8 cellular contexts compared by ENCODE assay signal in genomic region chr17:63445571-63446217, GRCh38. TPM values are rescaled to one million over a fixed set of nuclear protein-coding genes. Genes with fewer than 3 reads are reported as not detected.
DNase-seq lines count a peak whose midpoint lies in the region; ATAC-seq, FAIRE-seq and TF ChIP-seq lines count a peak whose summit lies in the region.

No MANE protein-coding gene starts in this region.

- peak overlapping the region; percentile 79 for H3K27ac ChIP-seq in Panc1 (ENCODE audit: low read length)
- peak overlapping the region; percentile 88 for H3K27ac ChIP-seq in left ventricle myocardium inferior (replicated peaks)

- in situ Hi-C loops in Panc1 (cut with HindIII; ENCODE audit: low pct_unique_long_range_greater_than_20kb, low sequenced_read_pairs), result no loop called here
- in situ Hi-C loops in KBM-7 (cut with MboI; ENCODE audit: low pct_unique_long_range_greater_than_20kb, low sequenced_read_pairs), result loop anchor here (25.0 kb wide), 1 partner anchor 167 kb away; the partner anchor contains the start of genes MAP3K3 and TACO1

- no peaks in the 10 kb centered on the region for H3K9me3 Mint-ChIP-seq in activated naive CD4-positive, alpha-beta T cell treated with anti-CD3 and anti-CD28 coated beads, Interleukin-2, amount 10 ng/mL, durations not matched to agents 7 days and 5 days

- TF ChIP-seq CTCF in BJ (IDR thresholded peaks at IDR 0.05; ENCODE audit: insufficient read depth, low read depth, low read length) (peak; percentile 17; the same call in 1 of the 2 replicates), Panc1 (IDR thresholded peaks at IDR 0.05) (peak; percentile 85; the same call in 1 of the 2 replicates), left ventricle myocardium inferior (IDR thresholded peaks at IDR 0.05; ENCODE audit: borderline replicate concordance) (peak; percentile 71)

- H3K9me3 ChIP-seq in Panc1 (ENCODE audit: control insufficient read depth, insufficient read depth, low read depth, low read length), result no peaks in the 10 kb centered on the region
- H3K9me3 ChIP-seq in left ventricle myocardium inferior (replicated peaks), result no peaks in the 10 kb centered on the region

- peak; percentile 72 for ATAC-seq in HG03175 (IDR thresholded peaks at IDR 0.05; ENCODE audit: unreplicated experiment)
- ATAC-seq in Panc1, result peak; percentile 95
- ATAC-seq in sciatic nerve, result peak; percentile 52

- H3K4me3 Mint-ChIP-seq in activated naive CD4-positive, alpha-beta T cell treated with anti-CD3 and anti-CD28 coated beads, Interleukin-2, amount 10 ng/mL, durations not matched to agents 7 days and 5 days, result peak overlapping the region; percentile 54

- DNase-seq in BJ (ENCODE audit: low read depth), result no peak
- peak; percentile 88 for DNase-seq in GM19239 (ENCODE audit: insufficient read length, low spot score)
- no peak for DNase-seq in Panc1 (ENCODE audit: low read depth, low spot score)
- DNase-seq in activated naive CD4-positive, alpha-beta T cell treated with anti-CD3 and anti-CD28 coated beads, Interleukin-2, amount 10 ng/mL, durations not matched to agents 7 days and 5 days, result peak; percentile 43
- DNase-seq in left ventricle myocardium inferior, result no peak
- DNase-seq in sciatic nerve (ENCODE audit: low spot score), result no peak
- DNase-seq in KBM-7, result no peak

- no TSS peak for BruUV-seq in Panc1 (replicated peaks; lab: Mats Ljungman, UMichigan)

- H3K4me3 ChIP-seq in BJ (ENCODE audit: low read depth, low read length) (peak overlapping the region; percentile 45), Panc1 (ENCODE audit: low read depth in 2 of 2, low read length in 2 of 2) (peak overlapping the region; percentile 53 to 71), left ventricle myocardium inferior (peak overlapping the region; percentile 83)

- peaks cover 72% of the 10 kb centered on the region for H3K27me3 Mint-ChIP-seq in activated naive CD4-positive, alpha-beta T cell treated with anti-CD3 and anti-CD28 coated beads, Interleukin-2, amount 10 ng/mL, durations not matched to agents 7 days and 5 days

- intact Hi-C loops in Panc1 (cut with micrococcal nuclease; ENCODE audit: unreplicated experiment), result no loop called here
- intact Hi-C loops in left ventricle myocardium inferior (cut with micrococcal nuclease), result no loop called here
- intact Hi-C loops in sciatic nerve (cut with DNase I), result no loop called here

- POLR2A ChIA-PET in BJ (lab: Charles Lee), result interaction anchor here (0.6 kb wide), 2 partner anchors 15 to 22 kb away, joined by 3 to 22 read pairs; no protein-coding TSS in a partner anchor
- POLR2A ChIA-PET in Panc1 (lab: Charles Lee), result interaction anchor here (0.5 to 0.6 kb wide), 2 partner anchors 104 to 348 kb away, joined by 3 to 4 read pairs; partner anchors contain the start of gene DCAF7

- peaks cover 40% of the 10 kb centered on the region for H3K4me1 Mint-ChIP-seq in activated naive CD4-positive, alpha-beta T cell treated with anti-CD3 and anti-CD28 coated beads, Interleukin-2, amount 10 ng/mL, durations not matched to agents 7 days and 5 days

- H3K4me1 ChIP-seq in Panc1 (ENCODE audit: control insufficient read depth, insufficient read depth, low read length) (peaks cover 27% of the 10 kb centered on the region), left ventricle myocardium inferior (peaks cover 70% of the 10 kb centered on the region)

- no peaks in the 10 kb centered on the region for H3K36me3 ChIP-seq in BJ (ENCODE audit: control insufficient read depth, insufficient read depth, low read length)
- H3K36me3 ChIP-seq in Panc1 (ENCODE audit: control insufficient read depth, insufficient read depth, low read length), result no peaks in the 10 kb centered on the region
- no peaks in the 10 kb centered on the region for H3K36me3 ChIP-seq in left ventricle myocardium inferior

- peak overlapping the region; percentile 45 for H3K27ac Mint-ChIP-seq in activated naive CD4-positive, alpha-beta T cell treated with anti-CD3 and anti-CD28 coated beads, Interleukin-2, amount 10 ng/mL, durations not matched to agents 7 days and 5 days

- CTCF ChIA-PET in BJ (lab: Yijun Ruan, JAX) (interaction anchor here (0.6 to 6.6 kb wide), 5 partner anchors 8 to 166 kb away, joined by 3 to 27 read pairs (median 12); no protein-coding TSS in a partner anchor), Panc1 (lab: Charles Lee) (interaction anchor here (0.7 to 1.4 kb wide), 2 partner anchors 20 to 33 kb away, joined by 3 to 7 read pairs; no protein-coding TSS in a partner anchor)
- CTCF ChIA-PET in activated naive CD4-positive, alpha-beta T cell treated with anti-CD3 and anti-CD28 coated beads, Interleukin-2, amount 10 ng/mL, durations not matched to agents 7 days and 5 days (lab: Charles Lee), result interaction anchor here (1.2 to 3.7 kb wide), 6 partner anchors 10 to 166 kb away, joined by 3 to 18 read pairs (median 12); no protein-coding TSS in a partner anchor

- H3K36me3 Mint-ChIP-seq in activated naive CD4-positive, alpha-beta T cell treated with anti-CD3 and anti-CD28 coated beads, Interleukin-2, amount 10 ng/mL, durations not matched to agents 7 days and 5 days, result no peaks in the 10 kb centered on the region

- FAIRE-seq in GM19239 (lab: Jason Lieb, UNC), result no peak

- H3K27me3 ChIP-seq in BJ (ENCODE audit: control insufficient read depth, insufficient read depth, low read length) (no peaks in the 10 kb centered on the region), Panc1 (ENCODE audit: control insufficient read depth, insufficient read depth, low read length) (no peaks in the 10 kb centered on the region), left ventricle myocardium inferior (ENCODE audit: low read depth) (no peaks in the 10 kb centered on the region)

RNA-seq across cellular contexts. Expression of gene CYB561, which starts 0.4 kb away (rescaled TPM):
- polyA plus RNA-seq in BJ (2011; rRNA removed), result 13.0 and 17.1 TPM in 2 replicates
- polyA minus RNA-seq in BJ (2011; rRNA and poly(A)+ RNA removed), result 15.4 and 26.3 TPM in 2 replicates
- 40.1 TPM for total RNA-seq in Panc1 (2021; ENCODE audit: unreplicated experiment)
- 67.2 TPM for polyA plus RNA-seq in Panc1 (2012; ENCODE audit: insufficient read length)
- total RNA-seq in left ventricle myocardium inferior, result 9.0 TPM
- total RNA-seq in sciatic nerve, result 24.7 TPM

RNA-seq across cellular contexts. Expression of gene ACE, which starts 31.2 kb away (rescaled TPM):
- 1.9 and 3.1 TPM in 2 replicates for polyA plus RNA-seq in BJ (2011; rRNA removed)
- polyA minus RNA-seq in BJ (2011; rRNA and poly(A)+ RNA removed), result 2.9 and 4.8 TPM in 2 replicates
- 4.5 TPM for total RNA-seq in Panc1 (2021; ENCODE audit: unreplicated experiment)
- polyA plus RNA-seq in Panc1 (2012; ENCODE audit: insufficient read length), result 2.8 TPM
- total RNA-seq in left ventricle myocardium inferior, result 6.2 TPM
- total RNA-seq in sciatic nerve, result 14.0 TPM

Comparison
In these comparisons a context has a peak if more than half of its experiments do, and no peak if none do; other contexts are left out.
1. DNase-seq: peak in GM19239 (single experiment) and activated naive CD4-positive, alpha-beta T cell treated with anti-CD3 and anti-CD28 coated beads, Interleukin-2, amount 10 ng/mL, durations not matched to agents 7 days and 5 days (single experiment); none in BJ (single experiment), Panc1 (single experiment), left ventricle myocardium inferior (single experiment), sciatic nerve (single experiment) and KBM-7 (single experiment).
2. CTCF ChIP-seq: peak in every context shown above with its lines; median percentile 85 in Panc1; 71 in left ventricle myocardium inferior; 17 in BJ.
3. Peak in every context shown above with its lines, with median percentiles within 50 percentile points of each other: H3K4me3 ChIP-seq and ATAC-seq.